In the genomic region with DNA sequence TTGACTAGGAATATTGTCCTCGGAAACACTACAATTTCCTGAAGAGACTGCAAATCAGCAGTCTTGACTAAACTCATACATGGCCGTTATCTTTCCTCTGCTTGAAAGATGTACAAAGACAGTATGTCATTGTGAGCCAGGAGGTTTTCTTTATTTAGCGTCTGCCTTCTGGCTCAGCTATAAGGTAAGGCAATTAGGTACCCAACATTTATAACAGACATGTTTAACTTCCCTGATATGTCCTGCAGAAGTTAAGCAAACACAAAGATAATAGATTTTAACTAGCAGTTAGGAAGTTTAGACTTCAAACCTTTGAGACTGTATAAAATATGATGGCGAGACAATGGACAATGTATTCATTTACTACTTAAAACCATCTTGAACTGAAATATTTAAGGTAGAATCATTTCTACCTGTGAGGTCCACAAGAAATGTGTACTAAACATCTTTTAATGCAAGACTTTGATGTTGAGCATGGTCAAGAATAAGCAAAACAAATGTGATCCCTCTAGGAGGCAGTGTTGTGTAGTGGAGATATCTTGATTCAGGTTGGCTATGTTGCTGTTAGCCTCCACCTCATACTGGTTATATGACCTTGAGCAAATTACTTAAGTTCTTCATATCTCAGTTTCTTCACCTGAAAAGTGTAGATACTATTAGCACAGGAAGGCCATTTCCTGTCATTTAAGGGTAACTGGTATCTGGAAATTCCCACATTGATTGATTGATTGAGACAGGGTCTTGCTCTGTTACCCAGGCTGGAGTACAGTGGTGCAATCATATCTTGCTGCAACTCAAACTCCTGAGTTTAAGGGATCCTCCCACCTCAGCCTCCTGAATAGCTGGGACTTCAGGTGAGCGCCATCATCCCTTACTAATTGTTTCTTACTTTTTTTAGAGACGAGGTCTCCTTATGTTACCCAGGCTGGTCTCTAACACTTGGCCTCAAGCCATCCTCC, we compare ENCODE assay signal across 8 cellular contexts.
A peak's percentile ranks its signal among the peaks of the same experiment; 100 is the strongest.
DNase-seq lines count a peak whose midpoint lies in the region; ATAC-seq and TF ChIP-seq lines count a peak whose summit lies in the region.

No MANE protein-coding gene starts in this region.

- no peaks in the 10 kb centered on the region for H3K79me2 ChIP-seq in trophoblast cell (ENCODE audit: control insufficient read depth, insufficient read depth, low read length, poor library complexity)

- H2BK5ac ChIP-seq in trophoblast cell (ENCODE audit: low read depth, low read length, poor library complexity), result no peak overlapping the region

- H3K4me3 ChIP-seq in heart left ventricle, result no peak overlapping the region
- no peak overlapping the region for H3K4me3 ChIP-seq in epithelial cell of proximal tubule (ENCODE audit: low read depth, low read length)
- H3K4me3 ChIP-seq in trophoblast cell (ENCODE audit: low read depth, low read length), result no peak overlapping the region

- no peak overlapping the region for H3K18ac ChIP-seq in trophoblast cell (ENCODE audit: low read length)

- H3K79me1 ChIP-seq in trophoblast cell (ENCODE audit: low read length), result no peaks in the 10 kb centered on the region

- no peak overlapping the region for H3K9ac ChIP-seq in trophoblast cell (ENCODE audit: low read length)

- intact Hi-C loops in heart left ventricle (cut with DNase I) (loop anchor here in 8 of 10 donors (5.0 to 10.0 kb wide), 8 partner anchors 37 to 369 kb away; partner anchors contain the start of gene NUDT4 (in 1 of the 8)), Right ventricle myocardium superior (cut with DNase I) (loop anchor here (10.0 kb wide), 1 partner anchor 99 kb away; no protein-coding TSS in a partner anchor)

- H4K12ac ChIP-seq in trophoblast cell (ENCODE audit: low read depth, low read length), result no peak overlapping the region

- ATAC-seq in heart left ventricle (peak in 2 of 4 donors; percentile 43 to 44), Right ventricle myocardium superior (ENCODE audit: poor library complexity) (no peak), HG03196 (IDR thresholded peaks at IDR 0.05; ENCODE audit: unreplicated experiment) (peak; percentile 71)

- WGBS in heart left ventricle, 4 donors, result 56 to 68% (median 65%) methylated on average over 6 of the region's 6 CpGs
- no CpG with 5 or more reads among the region's 6 CpGs for WGBS in trophoblast cell (ENCODE audit: extremely low coverage, insufficient coverage, insufficient read length)

- H4K8ac ChIP-seq in trophoblast cell (ENCODE audit: low read depth, low read length), result no peak overlapping the region

- TF ChIP-seq CTCF in heart left ventricle (IDR thresholded peaks at IDR 0.05) (peak; percentile 6 to 69 (median 53)), epithelial cell of proximal tubule (conservative IDR thresholded peaks at IDR 0.05; ENCODE audit: low read depth, low read length) (peak; percentile 76)

- H3K9me3 ChIP-seq in heart left ventricle (no peaks in the 10 kb centered on the region), trophoblast cell (ENCODE audit: insufficient read depth, low read depth, low read length) (no peaks in the 10 kb centered on the region)

- H3K23ac ChIP-seq in trophoblast cell (ENCODE audit: low read length), result no peak overlapping the region

- peaks cover 0 to 17% (median 0%) of the 10 kb centered on the region in 12 donors for H3K4me1 ChIP-seq in heart left ventricle
- H3K4me1 ChIP-seq in trophoblast cell (ENCODE audit: control insufficient read depth in 1 of 2, insufficient read depth in 2 of 2, low read length in 2 of 2), result no peaks in the 10 kb centered on the region

- no peak overlapping the region for H2AK5ac ChIP-seq in trophoblast cell (ENCODE audit: low read length)

- no peak overlapping the region for H3K4me2 ChIP-seq in trophoblast cell (ENCODE audit: low read length)

- no peak overlapping the region for H2AFZ ChIP-seq in trophoblast cell (ENCODE audit: insufficient read depth, low read length, poor library complexity)

- no peak overlapping the region for H3K27ac ChIP-seq in heart left ventricle
- no peak overlapping the region for H3K27ac ChIP-seq in trophoblast cell (ENCODE audit: low read depth, low read length)

- H3K27me3 ChIP-seq in heart left ventricle, result no peaks in the 10 kb centered on the region
- H3K27me3 ChIP-seq in trophoblast cell (ENCODE audit: insufficient read depth, low read length), result no peaks in the 10 kb centered on the region

- no peak overlapping the region for H4K91ac ChIP-seq in trophoblast cell (ENCODE audit: low read depth, low read length)

- no peak overlapping the region for H2BK120ac ChIP-seq in trophoblast cell (ENCODE audit: insufficient read depth, low read length, poor library complexity)

- no peak overlapping the region for H3K4ac ChIP-seq in trophoblast cell (ENCODE audit: low read depth, low read length)

- H2BK12ac ChIP-seq in trophoblast cell (ENCODE audit: low read length), result no peak overlapping the region

- no peaks in the 10 kb centered on the region for H3K36me3 ChIP-seq in heart left ventricle
- H3K36me3 ChIP-seq in trophoblast cell (ENCODE audit: control insufficient read depth in 1 of 2, insufficient read depth in 2 of 2, low read length in 2 of 2), result no peaks in the 10 kb centered on the region

- TF ChIP-seq POLR2A in heart left ventricle (IDR thresholded peaks at IDR 0.05), result no peak

- DNase-seq in heart left ventricle (no peak), Right ventricle myocardium superior (no peak), NOMO-1 (lab: John Stamatoyannopoulos, UW; ENCODE audit: unreplicated experiment in 2 of 2) (peak; percentile 55 to 67), epithelial cell of proximal tubule (ENCODE audit: low read depth) (no peak), trophoblast cell (peak; percentile 7 to 60), NCI-H2171 treated with DMSO at 0.1 percent for 48 hours (lab: John Stamatoyannopoulos, UW) (no peak)
- no peak for DNase-seq in stimulated activated CD4-positive, alpha-beta T cell treated with anti-CD3 and anti-CD28 coated beads, Interleukin-4, amount 100 ng/mL, for 4 hours

- H3K14ac ChIP-seq in trophoblast cell (ENCODE audit: low read length), result no peak overlapping the region

Comparison
In these comparisons a context has a peak if more than half of its experiments do, and no peak if none do; other contexts are left out.
1. DNase-seq: peak in NOMO-1 (2 of 2) and trophoblast cell (2 of 2); none in heart left ventricle (0 of 5), Right ventricle myocardium superior (single experiment), epithelial cell of proximal tubule (single experiment), stimulated activated CD4-positive, alpha-beta T cell treated with anti-CD3 and anti-CD28 coated beads, Interleukin-4, amount 100 ng/mL, for 4 hours (0 of 2) and NCI-H2171 treated with DMSO at 0.1 percent for 48 hours (single experiment).